20 cellular contexts compared by ENCODE assay signal in genomic region chr4:179372746-179373145, GRCh38.
"Had no signal": no experiment of that assay in that cellular context is flagged by ENCODE, and none has a peak within 500 bp of the region (broad histone marks: within the 10 kb centered on the region; RNA-seq: fewer than 3 reads in every experiment).

No MANE protein-coding gene starts in this region.

- DNase-seq: activated CD4-positive, alpha-beta T cell treated with anti-CD3 and anti-CD28 coated beads, Interleukin-2, amount 50 U/mL, for 1 hour; activated CD8-positive, alpha-beta memory T cell treated with anti-CD3 and anti-CD28 coated beads for 24 hours; activated CD8-positive, alpha-beta memory T cell treated with anti-CD3 and anti-CD28 coated beads, Interleukin-2, amount 50 U/mL, for 48 hours; activated effector memory CD4-positive, alpha-beta T cell treated with anti-CD3 and anti-CD28 coated beads, Interleukin-2, amount 50 U/mL, for 16 hours; activated naive CD4-positive, alpha-beta T cell treated with anti-CD3 and anti-CD28 coated beads, Interleukin-2, amount 50 U/mL, for 16 hours; activated T-cell treated with anti-CD3 and anti-CD28 coated beads, Interleukin-2, amount 50 U/mL, for 72 hours; aorta; effector CD4-positive, alpha-beta T cell; gastrocnemius medialis; head of caudate nucleus; right lobe of liver; small intestine; stimulated activated CD4-positive, alpha-beta T cell treated with anti-CD3 and anti-CD28 coated beads, Interleukin-15, amount 100 ng/mL, for 24 hours; stimulated activated CD4-positive, alpha-beta T cell treated with anti-CD3 and anti-CD28 coated beads, Interleukin-2, amount 100 ng/mL, for 48 hours; stomach; T1000; trophoblast cell had no signal

- ATAC-seq: activated CD4-positive, CD25-positive, alpha-beta regulatory T cell treated with anti-CD3 and anti-CD28 coated beads, Interleukin-2, amount 50 U/mL, for 24 hours; activated T-cell treated with anti-CD3 and anti-CD28 coated beads, Interleukin-2, amount 50 U/mL, for 72 hours; gastrocnemius medialis; natural killer cell treated with Interleukin-12 subunit alpha and Interleukin-12 subunit beta and Interleukin-15 and Interleukin-18, amount 100 ng/mL, for 72 hours; right lobe of liver had no signal

- H3K4me3 ChIP-seq: gastrocnemius medialis, lung, right lobe of liver, stomach had no signal
